In genomic region chr2:18106841-18107240, GRCh38 we compare ENCODE assay signal across 19 cellular contexts.
DNase-seq lines count a peak whose midpoint lies in the region; ATAC-seq and TF ChIP-seq lines count a peak whose summit lies in the region.
"Had no signal": no experiment of that assay in that cellular context is flagged by ENCODE, and none has a peak within 500 bp of the region (broad histone marks: within the 10 kb centered on the region; RNA-seq: fewer than 3 reads in every experiment).

No MANE protein-coding gene starts in this region.

- H3K4me3 ChIP-seq in upper lobe of left lung, result no peak overlapping the region
- H3K4me3 ChIP-seq: BLaER1 treated with 17β-estradiol and CSF1 and Interleukin-3, amounts not matched to agents 10 nM and 100 nM had no signal

- WGBS in upper lobe of left lung, 2 donors, result 72 to 78% methylated on average over 2 of the region's 2 CpGs

- peak; percentile 54 for DNase-seq in foreskin melanocyte
- no peak for DNase-seq in upper lobe of left lung
- DNase-seq in activated T-cell treated with anti-CD3 and anti-CD28 coated beads, Interleukin-2, amount 50 U/mL, for 24 hours, result no peak
- DNase-seq in DMS153 treated with DMSO at 0.1 percent for 48 hours (lab: John Stamatoyannopoulos, UW; ENCODE audit: unreplicated experiment), result no peak
- DNase-seq: CD8-positive, alpha-beta memory T cell; DMS79 treated with DMSO at 0.1 percent for 48 hours; NCI-H1105; NCI-H1694 treated with DMSO at 0.1 percent for 48 hours; NCI-H510A treated with DMSO at 0.1 percent for 48 hours; NCI-H774; OCI-M1; SHP77; T-helper 1 cell; T-helper 9 cell had no signal

- H3K9me3 Mint-ChIP-seq in activated T-cell treated with anti-CD3 and anti-CD28 coated beads, Interleukin-2, amount 50 U/mL, for 24 hours, result no peaks in the 10 kb centered on the region

- ATAC-seq in GM18858 (IDR thresholded peaks at IDR 0.05; ENCODE audit: unreplicated experiment) (peak; percentile 42), GM21529 (IDR thresholded peaks at IDR 0.05; ENCODE audit: unreplicated experiment) (peak; percentile 52), HG03432 (IDR thresholded peaks at IDR 0.05; ENCODE audit: unreplicated experiment) (peak; percentile 68), upper lobe of left lung (ENCODE audit: low FRiP score in 2 of 2) (no peak)
- ATAC-seq: SK-N-SH treated with all-trans-retinoic acid at 6 μM for 48 hours had no signal

- TF ChIP-seq POLR2A in upper lobe of left lung (IDR thresholded peaks at IDR 0.05), result no peak

- H3K9me3 ChIP-seq in upper lobe of left lung, result no peaks in the 10 kb centered on the region
- H3K9me3 ChIP-seq: BLaER1 treated with 17β-estradiol and CSF1 and Interleukin-3, amounts not matched to agents 10 nM and 100 nM had no signal

- H3K4me3 Mint-ChIP-seq in activated T-cell treated with anti-CD3 and anti-CD28 coated beads, Interleukin-2, amount 50 U/mL, for 24 hours, result no peak overlapping the region
- H3K4me3 Mint-ChIP-seq: CD8-positive, alpha-beta memory T cell had no signal

- H3K27ac Mint-ChIP-seq in activated T-cell treated with anti-CD3 and anti-CD28 coated beads, Interleukin-2, amount 50 U/mL, for 24 hours, result no peak overlapping the region
- H3K27ac Mint-ChIP-seq: CD8-positive, alpha-beta memory T cell had no signal

- no peak for TF ChIP-seq CTCF in upper lobe of left lung (IDR thresholded peaks at IDR 0.05)

- no peaks in the 10 kb centered on the region for H3K4me1 ChIP-seq in upper lobe of left lung
- H3K4me1 ChIP-seq: BLaER1 treated with 17β-estradiol and CSF1 and Interleukin-3, amounts not matched to agents 10 nM and 100 nM had no signal

- no peaks in the 10 kb centered on the region for H3K27me3 ChIP-seq in upper lobe of left lung
- H3K27me3 ChIP-seq: BLaER1 treated with 17β-estradiol and CSF1 and Interleukin-3, amounts not matched to agents 10 nM and 100 nM had no signal

- H3K4me1 Mint-ChIP-seq in activated T-cell treated with anti-CD3 and anti-CD28 coated beads, Interleukin-2, amount 50 U/mL, for 24 hours (ENCODE audit: low read depth), result no peaks in the 10 kb centered on the region
- H3K4me1 Mint-ChIP-seq: CD8-positive, alpha-beta memory T cell had no signal

- no peak overlapping the region for H3K27ac ChIP-seq in upper lobe of left lung
- H3K27ac ChIP-seq: BLaER1 treated with 17β-estradiol and CSF1 and Interleukin-3, amounts not matched to agents 10 nM and 100 nM had no signal

- no peak for TF ChIP-seq EP300 in upper lobe of left lung (IDR thresholded peaks at IDR 0.05)

- H3K36me3 Mint-ChIP-seq in activated T-cell treated with anti-CD3 and anti-CD28 coated beads, Interleukin-2, amount 50 U/mL, for 24 hours (ENCODE audit: low read depth), result no peaks in the 10 kb centered on the region
- H3K36me3 Mint-ChIP-seq: CD8-positive, alpha-beta memory T cell had no signal

- no peaks in the 10 kb centered on the region for H3K36me3 ChIP-seq in upper lobe of left lung
- H3K36me3 ChIP-seq: BLaER1 treated with 17β-estradiol and CSF1 and Interleukin-3, amounts not matched to agents 10 nM and 100 nM had no signal

- peaks cover 8% of the 10 kb centered on the region for H3K27me3 Mint-ChIP-seq in activated T-cell treated with anti-CD3 and anti-CD28 coated beads, Interleukin-2, amount 50 U/mL, for 24 hours
- H3K27me3 Mint-ChIP-seq: CD8-positive, alpha-beta memory T cell had no signal

Comparison
In these comparisons a context has a peak if more than half of its experiments do, and no peak if none do; other contexts are left out.
1. ATAC-seq: peak in GM18858 (single experiment), GM21529 (single experiment) and HG03432 (single experiment); none in upper lobe of left lung (0 of 2).